21 cellular contexts compared by ENCODE assay signal in the genomic region with DNA sequence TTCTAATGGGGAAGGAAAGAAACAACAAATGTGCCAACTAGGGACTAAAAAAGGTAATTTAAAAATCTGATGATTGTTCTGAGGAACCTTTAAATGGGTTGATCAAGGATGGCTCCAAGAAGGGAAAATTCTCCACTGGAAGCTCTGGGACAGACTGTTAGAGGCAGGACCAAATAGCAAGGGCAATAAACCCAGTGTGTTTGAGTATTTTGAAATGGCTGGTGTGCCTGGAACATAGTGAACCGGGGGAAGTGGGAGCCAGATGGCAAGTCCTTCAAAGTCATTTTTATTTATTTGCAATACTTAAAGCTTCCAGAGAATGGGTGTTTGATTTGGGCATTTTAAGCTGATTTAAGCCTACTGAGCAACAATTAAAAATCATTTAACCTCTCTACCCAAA.
DNase-seq lines count a peak whose midpoint lies in the region; ATAC-seq and TF ChIP-seq lines count a peak whose summit lies in the region.
"Had no signal": no experiment of that assay in that cellular context is flagged by ENCODE, and none has a peak within 500 bp of the region (broad histone marks: within the 10 kb centered on the region; RNA-seq: fewer than 3 reads in every experiment).

No MANE protein-coding gene starts in this region.

- H3K4me2 ChIP-seq in smooth muscle cell: peak overlapping the region; percentile 63
- H3K4me2 ChIP-seq: BLaER1 had no signal

- H3F3A ChIP-seq in smooth muscle cell (ENCODE audit: low read depth): no peaks in the 10 kb centered on the region

- in situ Hi-C loops in gastrocnemius medialis (cut with MboI; ENCODE audit: low sequenced_read_pairs in 4 of 4): no loop called here

- ATAC-seq in gastrocnemius medialis: peak; percentile 85 to 88
- no peak for ATAC-seq in GM18861 (IDR thresholded peaks at IDR 0.05; ENCODE audit: unreplicated experiment)
- ATAC-seq in activated naive CD4-positive, alpha-beta T cell treated with anti-CD3 and anti-CD28 coated beads, Interleukin-2, amount 50 U/mL, for 72 hours: no peak
- ATAC-seq: CD8-positive, alpha-beta T cell; HCT116 had no signal

- no peaks in the 10 kb centered on the region for H3K36me3 Mint-ChIP-seq in activated naive CD4-positive, alpha-beta T cell treated with anti-CD3 and anti-CD28 coated beads, Interleukin-2, amount 50 U/mL, for 72 hours
- H3K36me3 Mint-ChIP-seq: CD4-positive, CD25-positive, alpha-beta regulatory T cell; CD8-positive, alpha-beta T cell had no signal

- POLR2A ChIA-PET in GM10248 (lab: Yijun Ruan, JAX): no interaction called here

- H3K27ac ChIP-seq in neutrophil: peak overlapping the region; percentile 58
- peak overlapping the region; percentile 35 to 78 (median 50) for H3K27ac ChIP-seq in gastrocnemius medialis
- peak overlapping the region; percentile 17 for H3K27ac ChIP-seq in smooth muscle cell (ENCODE audit: low read depth)
- H3K27ac ChIP-seq: 22Rv1, BLaER1, C4-2B, GM23248 had no signal

- CTCF ChIA-PET in GM10248 (lab: Yijun Ruan, JAX): interaction anchor here (0.9 kb wide), 1 partner anchor 795 kb away, joined by 5 read pairs; no protein-coding TSS in a partner anchor

- H2AFZ ChIP-seq in smooth muscle cell (ENCODE audit: low read depth): no peak overlapping the region
- H2AFZ ChIP-seq: GM23248 had no signal

- intact Hi-C loops in gastrocnemius medialis (cut with DNase I; ENCODE audit: low total_unique reads): no loop called here

- peaks cover 0 to 8% of the 10 kb centered on the region in 2 donors for H3K9me3 Mint-ChIP-seq in activated naive CD4-positive, alpha-beta T cell treated with anti-CD3 and anti-CD28 coated beads, Interleukin-2, amount 50 U/mL, for 72 hours
- H3K9me3 Mint-ChIP-seq: CD8-positive, alpha-beta T cell; H9 had no signal

- no peak for TF ChIP-seq POLR2A in gastrocnemius medialis (IDR thresholded peaks at IDR 0.05)

- H3K9me3 ChIP-seq in neutrophil: no peaks in the 10 kb centered on the region
- H3K9me3 ChIP-seq in gastrocnemius medialis: no peaks in the 10 kb centered on the region
- H3K9me3 ChIP-seq in smooth muscle cell (replicated peaks; ENCODE audit: low read depth): no peaks in the 10 kb centered on the region
- H3K9me3 ChIP-seq: BLaER1, Caco-2 had no signal

- peak; percentile 5 for DNase-seq in DMS 273 (lab: John Stamatoyannopoulos, UW; ENCODE audit: unreplicated experiment)
- DNase-seq in DMS 273 treated with DMSO at 0.1 percent for 48 hours (lab: John Stamatoyannopoulos, UW): no peak
- DNase-seq in gastrocnemius medialis: peak in 1 of 2 donors; percentile 20
- no peak for DNase-seq in smooth muscle cell (lab: John Stamatoyannopoulos, UW; ENCODE audit: unreplicated experiment)
- DNase-seq in activated naive CD4-positive, alpha-beta T cell treated with anti-CD3 and anti-CD28 coated beads, Interleukin-2, amount 50 U/mL, for 72 hours (ENCODE audit: low spot score in 2 of 2): no peak
- DNase-seq in GM10248 (ENCODE audit: extremely low spot score): no peak
- DNase-seq: Caco-2; CD4-positive, CD25-positive, alpha-beta regulatory T cell; CD8-positive, alpha-beta T cell; DMS53; DMS79 treated with DMSO at 0.1 percent for 48 hours; GF-D8; GM23248; H9 had no signal

- H4K20me1 ChIP-seq in smooth muscle cell (ENCODE audit: low read depth): no peaks in the 10 kb centered on the region
- H4K20me1 ChIP-seq: BLaER1 had no signal

- 88% methylated on average over 1 of the region's 1 CpG for WGBS in smooth muscle cell (ENCODE audit: low lambda C conversion rate)

- H3K27me3 ChIP-seq in neutrophil (no peaks in the 10 kb centered on the region), gastrocnemius medialis (no peaks in the 10 kb centered on the region), smooth muscle cell (ENCODE audit: low read depth) (no peaks in the 10 kb centered on the region)
- H3K27me3 ChIP-seq: BLaER1 had no signal

- H3K4me3 ChIP-seq in neutrophil (ENCODE audit: low read depth in 1 of 2, low read length in 1 of 2) (no peak overlapping the region), gastrocnemius medialis (no peak overlapping the region), smooth muscle cell (no peak overlapping the region)
- H3K4me3 ChIP-seq: BLaER1, GM23248 had no signal

- TF ChIP-seq CTCF in neutrophil (IDR thresholded peaks at IDR 0.05) (peak; percentile 19), gastrocnemius medialis (IDR thresholded peaks at IDR 0.05 in 4 of 5, conservative IDR thresholded peaks at IDR 0.05 in 1 of 5) (no peak), smooth muscle cell (IDR thresholded peaks at IDR 0.05; ENCODE audit: borderline replicate concordance, insufficient read depth, poor library complexity, severe bottlenecking) (no peak), GM10248 (IDR thresholded peaks at IDR 0.05; ENCODE audit: control extremely low read depth, extremely low read depth, low read depth, missing control alignments) (no peak)

- H3K36me3 ChIP-seq in neutrophil (no peaks in the 10 kb centered on the region), gastrocnemius medialis (no peaks in the 10 kb centered on the region), smooth muscle cell (ENCODE audit: low read depth) (no peaks in the 10 kb centered on the region)
- H3K36me3 ChIP-seq: BLaER1 had no signal

- H3K79me2 ChIP-seq in smooth muscle cell (ENCODE audit: low read depth): no peaks in the 10 kb centered on the region

- H3K4me1 ChIP-seq in neutrophil (ENCODE audit: control insufficient read depth in 1 of 2, insufficient read depth in 1 of 2, low read depth in 1 of 2, low read length in 1 of 2) (peaks cover 0 to 9% of the 10 kb centered on the region in 2 experiments), gastrocnemius medialis (peaks cover 7 to 13% of the 10 kb centered on the region in 2 donors), smooth muscle cell (ENCODE audit: low read depth) (no peaks in the 10 kb centered on the region)
- H3K4me1 ChIP-seq: BLaER1 had no signal

- no peak overlapping the region for H3K27ac Mint-ChIP-seq in activated naive CD4-positive, alpha-beta T cell treated with anti-CD3 and anti-CD28 coated beads, Interleukin-2, amount 50 U/mL, for 72 hours
- H3K27ac Mint-ChIP-seq: B cell; CD4-positive, CD25-positive, alpha-beta regulatory T cell; CD8-positive, alpha-beta T cell had no signal

- no peak overlapping the region for H3K9ac ChIP-seq in smooth muscle cell (ENCODE audit: low read depth)
- H3K9ac ChIP-seq: BLaER1, GM23248 had no signal

Comparison
In these comparisons a context has a peak if more than half of its experiments do, and no peak if none do; other contexts are left out.
1. ATAC-seq: peak in gastrocnemius medialis (2 of 2); none in GM18861 (single experiment) and activated naive CD4-positive, alpha-beta T cell treated with anti-CD3 and anti-CD28 coated beads, Interleukin-2, amount 50 U/mL, for 72 hours (0 of 2).
2. Peak in every context shown above with its lines, with median percentiles within 50 percentile points of each other: H3K27ac ChIP-seq.